Comparison of ENCODE assay signal across 9 cellular contexts in genomic region chrX:131288738-131289511, GRCh38. TPM values are rescaled to one million over a fixed set of nuclear protein-coding genes. Genes with fewer than 3 reads are reported as not detected.
DNase-seq lines count a peak whose midpoint lies in the region; ATAC-seq, FAIRE-seq and TF ChIP-seq lines count a peak whose summit lies in the region.
"Had no signal": no experiment of that assay in that cellular context is flagged by ENCODE, and none has a peak within 500 bp of the region (broad histone marks: within the 10 kb centered on the region; RNA-seq: fewer than 3 reads in every experiment).

IGSF1 (minus strand) TSS chrX:131289306; CDS start chrX:131286674, 2,632 bp downstream.

- 1 to 18% methylated on average over 31 to 32 of the region's 32 CpGs for WGBS in pancreas, 2 donors

- TF ChIP-seq CTCF in cardiac muscle cell (IDR thresholded peaks at IDR 0.05; ENCODE audit: low read depth, low read length) (no peak), pancreas (IDR thresholded peaks at IDR 0.05) (no peak)

- no peaks in the 10 kb centered on the region for H3K27me3 ChIP-seq in cardiac muscle cell
- H3K27me3 ChIP-seq in pancreas = no peaks in the 10 kb centered on the region
- H3K27me3 ChIP-seq: foreskin keratinocyte had no signal

- H3K4me1 ChIP-seq in cardiac muscle cell (ENCODE audit: low read depth) (no peaks in the 10 kb centered on the region), pancreas (no peaks in the 10 kb centered on the region)
- H3K4me1 ChIP-seq: foreskin keratinocyte had no signal

- no peaks in the 10 kb centered on the region for H3K36me3 ChIP-seq in cardiac muscle cell
- no peaks in the 10 kb centered on the region for H3K36me3 ChIP-seq in pancreas

- no peaks in the 10 kb centered on the region for H3K9me3 ChIP-seq in cardiac muscle cell (ENCODE audit: low read depth)
- H3K9me3 ChIP-seq in pancreas = no peaks in the 10 kb centered on the region

- peak within 1 kb of the TSS; percentile 25 for H3K4me3 ChIP-seq in cardiac muscle cell
- peak within 1 kb of the TSS in 2 of 4 donors; percentile 3 to 24 for H3K4me3 ChIP-seq in pancreas

- no peak for FAIRE-seq in pancreas (lab: Jason Lieb, UNC)

- intact Hi-C loops in pancreas (cut with DNase I) = no loop called here

- H3K27ac ChIP-seq in cardiac muscle cell (no peak within 1 kb of the TSS), pancreas (no peak within 1 kb of the TSS)
- H3K27ac ChIP-seq: foreskin keratinocyte had no signal

- DNase-seq in NCI-H82 treated with DMSO at 0.1 percent for 48 hours (lab: John Stamatoyannopoulos, UW; ENCODE audit: unreplicated experiment) (peak; percentile 15), cardiac muscle cell (ENCODE audit: low read depth in 1 of 2, low spot score in 1 of 2) (peak; percentile 12 to 81), pancreas (peak in 5 of 6 donors; percentile 15 to 60 (median 33)), NCI-H2081 (lab: John Stamatoyannopoulos, UW) (no peak)
- no peak for DNase-seq in activated naive CD4-positive, alpha-beta T cell treated with Interleukin-2 at 50 U/mL for 16 hours
- DNase-seq: foreskin keratinocyte had no signal

- ATAC-seq in GM18867 (IDR thresholded peaks at IDR 0.05; ENCODE audit: unreplicated experiment) (peak; percentile 72), pancreas (peak; percentile 60 to 97 (median 84)), GM18868 (IDR thresholded peaks at IDR 0.05; ENCODE audit: unreplicated experiment) (no peak)
- ATAC-seq in activated CD4-positive, CD25-positive, alpha-beta regulatory T cell treated with anti-CD3 and anti-CD28 coated beads, Interleukin-2, amount 50 U/mL, for 24 hours = no peak
- ATAC-seq: foreskin keratinocyte had no signal

RNA-seq across cellular contexts. Expression of gene IGSF1, which starts in this region (rescaled TPM):
- total RNA-seq in cardiac muscle cell = 5.3 and 6.5 TPM in 2 replicates
- polyA plus RNA-seq in cardiac muscle cell = 6.5 and 7.5 TPM in 2 replicates
- total RNA-seq in pancreas = 1 to 10 TPM in 3 of 6 donors, under 1 TPM in 3; 0.38 to 2.0 (median 1.2) TPM
- 1 to 10 TPM in 1 of 2 donors, under 1 TPM in 1; 0.38 to 1.5 TPM for polyA plus RNA-seq in pancreas
- total RNA-seq: foreskin keratinocyte had no signal
- polyA plus RNA-seq: foreskin keratinocyte had no signal

Comparison
In these comparisons a context has a peak if more than half of its experiments do, and no peak if none do; other contexts are left out.
1. ATAC-seq: peak in GM18867 (single experiment) and pancreas (4 of 4); none in GM18868 (single experiment) and activated CD4-positive, CD25-positive, alpha-beta regulatory T cell treated with anti-CD3 and anti-CD28 coated beads, Interleukin-2, amount 50 U/mL, for 24 hours (0 of 2).
2. DNase-seq: peak in NCI-H82 treated with DMSO at 0.1 percent for 48 hours (single experiment), cardiac muscle cell (2 of 2) and pancreas (5 of 6); none in activated naive CD4-positive, alpha-beta T cell treated with Interleukin-2 at 50 U/mL for 16 hours (single experiment) and NCI-H2081 (0 of 2).